In the genomic region with DNA sequence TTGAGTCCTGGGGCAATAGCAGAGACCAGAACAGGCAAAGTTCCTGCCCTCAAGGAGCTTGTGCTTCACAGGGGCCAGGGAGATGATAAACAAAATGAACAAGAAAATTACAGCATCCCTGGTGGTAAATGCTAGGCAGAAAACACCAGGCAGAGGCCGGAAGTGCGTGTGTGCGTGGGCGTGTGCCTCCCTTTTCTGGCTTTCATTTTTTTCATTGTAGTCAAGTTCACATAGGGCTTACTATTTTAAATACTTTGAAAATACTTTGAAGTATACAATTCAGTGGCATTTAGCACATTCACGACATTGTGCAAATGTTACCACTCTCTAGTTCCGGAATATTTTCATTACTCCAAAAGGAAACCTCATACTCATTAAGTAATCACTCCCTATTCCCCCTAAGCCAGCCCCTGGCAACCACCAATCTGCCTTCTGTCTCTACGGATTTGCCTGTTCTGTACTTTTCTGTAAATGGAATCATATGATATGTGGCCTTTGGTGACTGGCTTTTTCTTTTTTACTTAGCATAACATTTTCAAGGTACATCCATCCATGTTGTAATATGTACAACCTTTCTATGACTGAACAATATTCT, we compare ENCODE assay signal across 8 cellular contexts.
A peak's percentile ranks its signal among the peaks of the same experiment; 100 is the strongest.
DNase-seq lines count a peak whose midpoint lies in the region; ATAC-seq and TF ChIP-seq lines count a peak whose summit lies in the region.

No MANE protein-coding gene starts in this region.

- H3K27ac ChIP-seq in VCaP (peak overlapping the region; percentile 78), muscle layer of duodenum (ENCODE audit: low read length) (peak overlapping the region; percentile 47)

- no peaks in the 10 kb centered on the region for H3K27me3 ChIP-seq in muscle layer of duodenum (ENCODE audit: low read depth, low read length)

- TF ChIP-seq CTCF in VCaP (conservative IDR thresholded peaks at IDR 0.05), result no peak

- H3K4me1 ChIP-seq in muscle layer of duodenum (ENCODE audit: control insufficient read depth in 1 of 2, insufficient read depth in 2 of 2, low read length in 2 of 2), result no peaks in the 10 kb centered on the region

- H3K4me3 ChIP-seq in muscle layer of duodenum (ENCODE audit: low read depth in 1 of 2, low read length in 2 of 2), result no peak overlapping the region

- ATAC-seq in SK-N-SH treated with all-trans-retinoic acid at 6 μM for 48 hours (no peak), HG03442 (IDR thresholded peaks at IDR 0.05; ENCODE audit: unreplicated experiment) (no peak), HG02588 (IDR thresholded peaks at IDR 0.05; ENCODE audit: unreplicated experiment) (no peak)

- peak; percentile 90 for DNase-seq in activated effector memory CD4-positive, alpha-beta T cell treated with anti-CD3 and anti-CD28 coated beads, Interleukin-2, amount 50 U/mL, for 16 hours
- peak; percentile 47 to 62 for DNase-seq in stimulated activated CD8-positive, alpha-beta memory T cell treated with anti-CD3 and anti-CD28 coated beads, Interleukin-7, amount 100 ng/mL, for 4 hours (ENCODE audit: low read depth in 2 of 2)
- no peak for DNase-seq in middle frontal gyrus (ENCODE audit: extremely low spot score, low spot score)

- H3K36me3 ChIP-seq in muscle layer of duodenum (ENCODE audit: control insufficient read depth in 1 of 2, insufficient read depth in 2 of 2, low read length in 2 of 2), result no peaks in the 10 kb centered on the region

- no peaks in the 10 kb centered on the region for H3K9me3 ChIP-seq in muscle layer of duodenum (ENCODE audit: control insufficient read depth in 1 of 2, low read length in 2 of 2)

TF ChIP-seq in SK-N-SH treated with all-trans-retinoic acid at 6 μM for 48 hours, 23 proteins besides CTCF, POLR2A, EP300 and RAD21:
- TF ChIP-seq, protein P1, sequence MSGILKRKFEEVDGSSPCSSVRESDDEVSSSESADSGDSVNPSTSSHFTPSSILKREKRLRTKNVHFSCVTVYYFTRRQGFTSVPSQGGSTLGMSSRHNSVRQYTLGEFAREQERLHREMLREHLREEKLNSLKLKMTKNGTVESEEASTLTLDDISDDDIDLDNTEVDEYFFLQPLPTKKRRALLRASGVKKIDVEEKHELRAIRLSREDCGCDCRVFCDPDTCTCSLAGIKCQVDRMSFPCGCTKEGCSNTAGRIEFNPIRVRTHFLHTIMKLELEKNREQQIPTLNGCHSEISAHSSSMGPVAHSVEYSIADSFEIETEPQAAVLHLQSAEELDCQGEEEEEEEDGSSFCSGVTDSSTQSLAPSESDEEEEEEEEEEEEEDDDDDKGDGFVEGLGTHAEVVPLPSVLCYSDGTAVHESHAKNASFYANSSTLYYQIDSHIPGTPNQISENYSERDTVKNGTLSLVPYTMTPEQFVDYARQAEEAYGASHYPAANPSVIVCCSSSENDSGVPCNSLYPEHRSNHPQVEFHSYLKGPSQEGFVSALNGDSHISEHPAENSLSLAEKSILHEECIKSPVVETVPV (CRISPR knock-in tag; IDR thresholded peaks at IDR 0.05), result no peak
- no peak for TF ChIP-seq ZFP30 (CRISPR knock-in tag; IDR thresholded peaks at IDR 0.05)
- TF ChIP-seq GLIS3 (CRISPR knock-in tag; IDR thresholded peaks at IDR 0.05), result no peak
- TF ChIP-seq TOX (CRISPR knock-in tag; IDR thresholded peaks at IDR 0.05; ENCODE audit: borderline replicate concordance), result no peak
- no peak for TF ChIP-seq ZFP3 (CRISPR knock-in tag; IDR thresholded peaks at IDR 0.05)
- TF ChIP-seq, protein P2, sequence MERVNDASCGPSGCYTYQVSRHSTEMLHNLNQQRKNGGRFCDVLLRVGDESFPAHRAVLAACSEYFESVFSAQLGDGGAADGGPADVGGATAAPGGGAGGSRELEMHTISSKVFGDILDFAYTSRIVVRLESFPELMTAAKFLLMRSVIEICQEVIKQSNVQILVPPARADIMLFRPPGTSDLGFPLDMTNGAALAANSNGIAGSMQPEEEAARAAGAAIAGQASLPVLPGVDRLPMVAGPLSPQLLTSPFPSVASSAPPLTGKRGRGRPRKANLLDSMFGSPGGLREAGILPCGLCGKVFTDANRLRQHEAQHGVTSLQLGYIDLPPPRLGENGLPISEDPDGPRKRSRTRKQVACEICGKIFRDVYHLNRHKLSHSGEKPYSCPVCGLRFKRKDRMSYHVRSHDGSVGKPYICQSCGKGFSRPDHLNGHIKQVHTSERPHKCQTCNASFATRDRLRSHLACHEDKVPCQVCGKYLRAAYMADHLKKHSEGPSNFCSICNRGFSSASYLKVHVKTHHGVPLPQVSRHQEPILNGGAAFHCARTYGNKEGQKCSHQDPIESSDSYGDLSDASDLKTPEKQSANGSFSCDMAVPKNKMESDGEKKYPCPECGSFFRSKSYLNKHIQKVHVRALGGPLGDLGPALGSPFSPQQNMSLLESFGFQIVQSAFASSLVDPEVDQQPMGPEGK (CRISPR knock-in tag; IDR thresholded peaks at IDR 0.05; ENCODE audit: borderline replicate concordance), result no peak
- TF ChIP-seq SNAI2 (CRISPR knock-in tag; IDR thresholded peaks at IDR 0.05), result no peak
- TF ChIP-seq ESRRG (CRISPR knock-in tag; IDR thresholded peaks at IDR 0.05), result no peak
- TF ChIP-seq, protein P3, sequence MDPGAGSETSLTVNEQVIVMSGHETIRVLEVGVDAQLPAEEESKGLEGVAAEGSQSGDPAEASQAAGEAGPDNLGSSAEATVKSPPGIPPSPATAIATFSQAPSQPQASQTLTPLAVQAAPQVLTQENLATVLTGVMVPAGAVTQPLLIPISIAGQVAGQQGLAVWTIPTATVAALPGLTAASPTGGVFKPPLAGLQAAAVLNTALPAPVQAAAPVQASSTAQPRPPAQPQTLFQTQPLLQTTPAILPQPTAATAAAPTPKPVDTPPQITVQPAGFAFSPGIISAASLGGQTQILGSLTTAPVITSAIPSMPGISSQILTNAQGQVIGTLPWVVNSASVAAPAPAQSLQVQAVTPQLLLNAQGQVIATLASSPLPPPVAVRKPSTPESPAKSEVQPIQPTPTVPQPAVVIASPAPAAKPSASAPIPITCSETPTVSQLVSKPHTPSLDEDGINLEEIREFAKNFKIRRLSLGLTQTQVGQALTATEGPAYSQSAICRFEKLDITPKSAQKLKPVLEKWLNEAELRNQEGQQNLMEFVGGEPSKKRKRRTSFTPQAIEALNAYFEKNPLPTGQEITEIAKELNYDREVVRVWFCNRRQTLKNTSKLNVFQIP (CRISPR knock-in tag; IDR thresholded peaks at IDR 0.05; ENCODE audit: borderline replicate concordance, low read depth), result no peak
- no peak for TF ChIP-seq TCF4 (CRISPR knock-in tag; IDR thresholded peaks at IDR 0.05; ENCODE audit: borderline replicate concordance)
- TF ChIP-seq, protein P4, sequence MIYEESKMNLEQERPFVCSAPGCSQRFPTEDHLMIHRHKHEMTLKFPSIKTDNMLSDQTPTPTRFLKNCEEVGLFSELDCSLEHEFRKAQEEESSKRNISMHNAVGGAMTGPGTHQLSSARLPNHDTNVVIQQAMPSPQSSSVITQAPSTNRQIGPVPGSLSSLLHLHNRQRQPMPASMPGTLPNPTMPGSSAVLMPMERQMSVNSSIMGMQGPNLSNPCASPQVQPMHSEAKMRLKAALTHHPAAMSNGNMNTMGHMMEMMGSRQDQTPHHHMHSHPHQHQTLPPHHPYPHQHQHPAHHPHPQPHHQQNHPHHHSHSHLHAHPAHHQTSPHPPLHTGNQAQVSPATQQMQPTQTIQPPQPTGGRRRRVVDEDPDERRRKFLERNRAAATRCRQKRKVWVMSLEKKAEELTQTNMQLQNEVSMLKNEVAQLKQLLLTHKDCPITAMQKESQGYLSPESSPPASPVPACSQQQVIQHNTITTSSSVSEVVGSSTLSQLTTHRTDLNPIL (CRISPR knock-in tag; IDR thresholded peaks at IDR 0.05; ENCODE audit: low read depth), result no peak
- TF ChIP-seq CSDC2 (CRISPR knock-in tag; IDR thresholded peaks at IDR 0.05), result no peak
- no peak for TF ChIP-seq ZC3H10 (CRISPR knock-in tag; IDR thresholded peaks at IDR 0.05)
- no peak for TF ChIP-seq BACH2 (CRISPR knock-in tag; IDR thresholded peaks at IDR 0.05; ENCODE audit: borderline replicate concordance)
- no peak for TF ChIP-seq ISL1 (CRISPR knock-in tag; IDR thresholded peaks at IDR 0.05)
- TF ChIP-seq ZNF8 (CRISPR knock-in tag; IDR thresholded peaks at IDR 0.05), result no peak
- no peak for TF ChIP-seq OSR1 (CRISPR knock-in tag; IDR thresholded peaks at IDR 0.05)
- TF ChIP-seq ARNTL (CRISPR knock-in tag; IDR thresholded peaks at IDR 0.05; ENCODE audit: borderline replicate concordance, low read depth), result no peak
